In the genomic region with DNA sequence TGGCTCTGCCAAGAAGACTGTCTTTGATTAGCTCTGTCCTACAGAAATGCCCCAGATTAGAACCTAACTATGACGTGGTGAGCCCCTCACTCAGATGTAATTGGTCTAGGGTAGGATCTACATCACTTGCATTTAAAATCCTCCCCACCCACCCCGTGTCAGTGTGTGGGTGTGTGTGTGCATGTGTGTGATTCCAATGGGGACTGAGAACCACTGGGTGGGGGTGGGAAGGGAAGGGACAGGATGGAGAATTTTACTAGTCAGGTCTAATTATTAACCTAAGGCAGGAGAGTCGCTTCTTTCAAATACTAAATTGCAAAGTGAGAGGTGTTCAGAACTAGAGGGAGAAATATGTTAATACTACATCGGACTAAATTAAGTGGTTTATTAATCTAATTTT, we compare ENCODE assay signal across 1 cellular context.
TF ChIP-seq lines count a peak whose summit lies in the region.

No MANE protein-coding gene starts in this region.

TF ChIP-seq in K562, 482 proteins besides CTCF, POLR2A, EP300 and RAD21:
- TF ChIP-seq EGR1 (conservative IDR thresholded peaks at IDR 0.05), result peak; percentile 47
- TF ChIP-seq, protein P1, sequence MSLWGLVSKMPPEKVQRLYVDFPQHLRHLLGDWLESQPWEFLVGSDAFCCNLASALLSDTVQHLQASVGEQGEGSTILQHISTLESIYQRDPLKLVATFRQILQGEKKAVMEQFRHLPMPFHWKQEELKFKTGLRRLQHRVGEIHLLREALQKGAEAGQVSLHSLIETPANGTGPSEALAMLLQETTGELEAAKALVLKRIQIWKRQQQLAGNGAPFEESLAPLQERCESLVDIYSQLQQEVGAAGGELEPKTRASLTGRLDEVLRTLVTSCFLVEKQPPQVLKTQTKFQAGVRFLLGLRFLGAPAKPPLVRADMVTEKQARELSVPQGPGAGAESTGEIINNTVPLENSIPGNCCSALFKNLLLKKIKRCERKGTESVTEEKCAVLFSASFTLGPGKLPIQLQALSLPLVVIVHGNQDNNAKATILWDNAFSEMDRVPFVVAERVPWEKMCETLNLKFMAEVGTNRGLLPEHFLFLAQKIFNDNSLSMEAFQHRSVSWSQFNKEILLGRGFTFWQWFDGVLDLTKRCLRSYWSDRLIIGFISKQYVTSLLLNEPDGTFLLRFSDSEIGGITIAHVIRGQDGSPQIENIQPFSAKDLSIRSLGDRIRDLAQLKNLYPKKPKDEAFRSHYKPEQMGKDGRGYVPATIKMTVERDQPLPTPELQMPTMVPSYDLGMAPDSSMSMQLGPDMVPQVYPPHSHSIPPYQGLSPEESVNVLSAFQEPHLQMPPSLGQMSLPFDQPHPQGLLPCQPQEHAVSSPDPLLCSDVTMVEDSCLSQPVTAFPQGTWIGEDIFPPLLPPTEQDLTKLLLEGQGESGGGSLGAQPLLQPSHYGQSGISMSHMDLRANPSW (CRISPR knock-in tag; IDR thresholded peaks at IDR 0.05), result no peak
TF ChIP-seq in K562: peak in this region for 1.
